Comparison of ENCODE assay signal across 2 cellular contexts in genomic region chr11:26675233-26675928, GRCh38.
TF ChIP-seq lines count a peak whose summit lies in the region.

No MANE protein-coding gene starts in this region.

TF ChIP-seq in liver, 16 proteins besides CTCF, POLR2A, EP300 and RAD21:
- no peak for TF ChIP-seq SP1 (IDR thresholded peaks at IDR 0.05)
- TF ChIP-seq MAX (IDR thresholded peaks at IDR 0.05): no peak
- TF ChIP-seq YY1 (IDR thresholded peaks at IDR 0.05): no peak
- no peak for TF ChIP-seq FOXA1 (IDR thresholded peaks at IDR 0.05)

TF ChIP-seq in HepG2, 621 proteins besides CTCF, POLR2A, EP300 and RAD21:
- no peak for TF ChIP-seq HIVEP1 (CRISPR knock-in tag; IDR thresholded peaks at IDR 0.05)
- TF ChIP-seq SIN3B (IDR thresholded peaks at IDR 0.05; ENCODE audit: low read length): no peak
- TF ChIP-seq SNAPC2 (CRISPR knock-in tag; IDR thresholded peaks at IDR 0.05): no peak
- no peak for TF ChIP-seq TOE1 (CRISPR knock-in tag; IDR thresholded peaks at IDR 0.05)
- no peak for TF ChIP-seq ZNF460 (CRISPR knock-in tag; IDR thresholded peaks at IDR 0.05; ENCODE audit: borderline replicate concordance)
- TF ChIP-seq TBL1XR1 (IDR thresholded peaks at IDR 0.05; ENCODE audit: borderline replicate concordance, low read length, partially characterized antibody): no peak
- no peak for TF ChIP-seq ZBTB25 (CRISPR knock-in tag; IDR thresholded peaks at IDR 0.05)
- TF ChIP-seq ZNF296 (CRISPR knock-in tag; conservative IDR thresholded peaks at IDR 0.05): no peak
- no peak for TF ChIP-seq HES4 (CRISPR knock-in tag; IDR thresholded peaks at IDR 0.05; ENCODE audit: borderline replicate concordance)
- no peak for TF ChIP-seq GLI4 (CRISPR knock-in tag; IDR thresholded peaks at IDR 0.05; ENCODE audit: borderline replicate concordance)
- TF ChIP-seq ATF5 (CRISPR knock-in tag; IDR thresholded peaks at IDR 0.05; ENCODE audit: low read depth): no peak
